In genomic region chr19:51439021-51439465, GRCh38 we compare ENCODE assay signal across 10 cellular contexts.
A peak's percentile ranks its signal among the peaks of the same experiment; 100 is the strongest.
DNase-seq lines count a peak whose midpoint lies in the region; ATAC-seq and TF ChIP-seq lines count a peak whose summit lies in the region.
"Had no signal": no experiment of that assay in that cellular context is flagged by ENCODE, and none has a peak within 500 bp of the region (broad histone marks: within the 10 kb centered on the region; RNA-seq: fewer than 3 reads in every experiment).

No MANE protein-coding gene starts in this region.

- H3K79me2 ChIP-seq in DND-41 (ENCODE audit: insufficient read depth, low read length): no peaks in the 10 kb centered on the region

- no peak overlapping the region for H3K9ac ChIP-seq in DND-41 (ENCODE audit: low read depth, low read length)

- peaks cover 65% of the 10 kb centered on the region for H3K4me1 Mint-ChIP-seq in activated naive CD8-positive, alpha-beta T cell treated with anti-CD3 and anti-CD28 coated beads, Interleukin-2, amount 50 U/mL, for 24 hours
- H3K4me1 Mint-ChIP-seq in memory B cell: peaks cover 22% of the 10 kb centered on the region

- peak overlapping the region; percentile 22 for H3K27ac Mint-ChIP-seq in activated naive CD8-positive, alpha-beta T cell treated with anti-CD3 and anti-CD28 coated beads, Interleukin-2, amount 50 U/mL, for 24 hours
- no peak overlapping the region for H3K27ac Mint-ChIP-seq in memory B cell

- no peak overlapping the region for H3K4me3 Mint-ChIP-seq in activated naive CD8-positive, alpha-beta T cell treated with anti-CD3 and anti-CD28 coated beads, Interleukin-2, amount 50 U/mL, for 24 hours
- no peak overlapping the region for H3K4me3 Mint-ChIP-seq in memory B cell

- no peak for ATAC-seq in DND-41 (ENCODE audit: insufficient read depth, low read depth)
- ATAC-seq in activated naive CD8-positive, alpha-beta T cell treated with anti-CD3 and anti-CD28 coated beads, Interleukin-2, amount 50 U/mL, for 24 hours: no peak
- ATAC-seq in memory B cell (ENCODE audit: low read depth): peak; percentile 14
- ATAC-seq in HG03520 (IDR thresholded peaks at IDR 0.05; ENCODE audit: unreplicated experiment): no peak
- no peak for ATAC-seq in GM21390 (IDR thresholded peaks at IDR 0.05; ENCODE audit: unreplicated experiment)

- H3K4me2 ChIP-seq in DND-41 (ENCODE audit: insufficient read depth, low read length): no peak overlapping the region

- peaks cover 32% of the 10 kb centered on the region for H3K27me3 ChIP-seq in DND-41 (ENCODE audit: insufficient read depth, low read length, poor library complexity)

- no peaks in the 10 kb centered on the region for H3K36me3 ChIP-seq in DND-41 (ENCODE audit: insufficient read depth, low read length)
- H3K36me3 ChIP-seq: neutrophil had no signal

- no peak overlapping the region for H2AFZ ChIP-seq in DND-41 (ENCODE audit: low read depth, low read length)

- H3K27ac ChIP-seq in DND-41 (ENCODE audit: low read length): no peak overlapping the region
- H3K27ac ChIP-seq: neutrophil had no signal

- peaks cover 6% of the 10 kb centered on the region for H3K27me3 Mint-ChIP-seq in activated naive CD8-positive, alpha-beta T cell treated with anti-CD3 and anti-CD28 coated beads, Interleukin-2, amount 50 U/mL, for 24 hours
- H3K27me3 Mint-ChIP-seq in memory B cell: peaks cover 4% of the 10 kb centered on the region

- peaks cover 23% of the 10 kb centered on the region for H3K4me1 ChIP-seq in DND-41 (ENCODE audit: insufficient read depth, low read length)

- H4K20me1 ChIP-seq in DND-41 (ENCODE audit: insufficient read depth, low read length): peaks cover 9% of the 10 kb centered on the region

- TF ChIP-seq CTCF in DND-41 (IDR thresholded peaks at IDR 0.05; ENCODE audit: borderline replicate concordance, extremely low read depth, low read length, poor library complexity, severe bottlenecking): peak; percentile 67

- in situ Hi-C loops in KBM-7 (cut with MboI; ENCODE audit: low pct_unique_long_range_greater_than_20kb, low sequenced_read_pairs): no loop called here

- no peak for DNase-seq in DND-41
- DNase-seq in KBM-7: peak; percentile 64
- DNase-seq in activated naive CD8-positive, alpha-beta T cell treated with anti-CD3 and anti-CD28 coated beads, Interleukin-2, amount 50 U/mL, for 24 hours: no peak
- DNase-seq in memory B cell (ENCODE audit: low spot score in 2 of 2): peak; percentile 41 to 59
- no peak for DNase-seq in activated CD8-positive, alpha-beta memory T cell treated with anti-CD3 and anti-CD28 coated beads, Interleukin-2, amount 50 U/mL, for 4 hours
- DNase-seq in SKM-1 treated with dmso at 0.1 percent for 144 hours (lab: John Stamatoyannopoulos, UW; ENCODE audit: unreplicated experiment): no peak
- DNase-seq: caudate nucleus had no signal

- no peaks in the 10 kb centered on the region for H3K9me3 ChIP-seq in DND-41 (ENCODE audit: insufficient read depth, low read length, severe bottlenecking)
- H3K9me3 ChIP-seq: neutrophil had no signal

- peaks cover 16% of the 10 kb centered on the region for H3K9me3 Mint-ChIP-seq in activated naive CD8-positive, alpha-beta T cell treated with anti-CD3 and anti-CD28 coated beads, Interleukin-2, amount 50 U/mL, for 24 hours
- H3K9me3 Mint-ChIP-seq in memory B cell: no peaks in the 10 kb centered on the region

- no peak overlapping the region for H3K4me3 ChIP-seq in DND-41 (ENCODE audit: low read depth in 1 of 2, low read length in 2 of 2)

- peaks cover 9% of the 10 kb centered on the region for H3K36me3 Mint-ChIP-seq in activated naive CD8-positive, alpha-beta T cell treated with anti-CD3 and anti-CD28 coated beads, Interleukin-2, amount 50 U/mL, for 24 hours (ENCODE audit: low read depth)
- no peaks in the 10 kb centered on the region for H3K36me3 Mint-ChIP-seq in memory B cell

Comparison
In these comparisons a context has a peak if more than half of its experiments do, and no peak if none do; other contexts are left out.
1. DNase-seq: peak in KBM-7 (single experiment) and memory B cell (2 of 2); none in DND-41 (single experiment), activated naive CD8-positive, alpha-beta T cell treated with anti-CD3 and anti-CD28 coated beads, Interleukin-2, amount 50 U/mL, for 24 hours (single experiment), activated CD8-positive, alpha-beta memory T cell treated with anti-CD3 and anti-CD28 coated beads, Interleukin-2, amount 50 U/mL, for 4 hours (single experiment) and SKM-1 treated with dmso at 0.1 percent for 144 hours (single experiment).